In genomic region chr19:3721131-3721899, GRCh38 we compare ENCODE assay signal across 8 cellular contexts. TPM values are rescaled to one million over a fixed set of nuclear protein-coding genes. Genes with fewer than 3 reads are reported as not detected.
DNase-seq lines count a peak whose midpoint lies in the region; ATAC-seq, FAIRE-seq and TF ChIP-seq lines count a peak whose summit lies in the region.

No MANE protein-coding gene starts in this region.

- H3K27ac Mint-ChIP-seq in endothelial cell (ENCODE audit: unreplicated experiment) (no peak overlapping the region), mesothelial cell of epicardium (no peak overlapping the region)

- peaks cover 3% of the 10 kb centered on the region for H3K27me3 Mint-ChIP-seq in endothelial cell (ENCODE audit: unreplicated experiment)
- peaks cover 24% of the 10 kb centered on the region for H3K27me3 Mint-ChIP-seq in mesothelial cell of epicardium (ENCODE audit: low read depth)

- DNase-seq in HTR-8/SVneo (ENCODE audit: insufficient read length, low spot score), result peak; percentile 75
- peak; percentile 90 to 93 for DNase-seq in NOMO-1 (lab: John Stamatoyannopoulos, UW; ENCODE audit: unreplicated experiment in 2 of 2)
- DNase-seq in activated CD8-positive, alpha-beta memory T cell treated with anti-CD3 and anti-CD28 coated beads, Interleukin-2, amount 50 U/mL, for 48 hours, result peak; percentile 90
- peak; percentile 97 for DNase-seq in endothelial cell (ENCODE audit: low spot score)
- peak; percentile 76 to 91 for DNase-seq in mesothelial cell of epicardium (ENCODE audit: low spot score in 2 of 2, unreplicated experiment in 2 of 2)
- DNase-seq in stimulated activated CD8-positive, alpha-beta memory T cell treated with anti-CD3 and anti-CD28 coated beads, Interleukin-4, amount 100 ng/mL, for 1 hour (ENCODE audit: low read depth in 2 of 2, low spot score in 1 of 2), result peak; percentile 50 to 71

- H3K9me3 Mint-ChIP-seq in endothelial cell (ENCODE audit: unreplicated experiment) (no peaks in the 10 kb centered on the region), mesothelial cell of epicardium (no peaks in the 10 kb centered on the region)

- no peak for ATAC-seq in GM21723 (IDR thresholded peaks at IDR 0.05; ENCODE audit: unreplicated experiment)

- H3K36me3 Mint-ChIP-seq in endothelial cell (ENCODE audit: low read depth, unreplicated experiment) (no peaks in the 10 kb centered on the region), mesothelial cell of epicardium (no peaks in the 10 kb centered on the region)

- TF ChIP-seq CTCF in C4-2B (conservative IDR thresholded peaks at IDR 0.05) (no peak), endothelial cell (IDR thresholded peaks at IDR 0.05; ENCODE audit: unreplicated experiment) (no peak), mesothelial cell of epicardium (IDR thresholded peaks at IDR 0.05; ENCODE audit: unreplicated experiment) (no peak)

- H3K4me3 Mint-ChIP-seq in endothelial cell (ENCODE audit: unreplicated experiment) (no peak overlapping the region), mesothelial cell of epicardium (peak overlapping the region; percentile 69)

- no peak for FAIRE-seq in HTR-8/SVneo (lab: Jason Lieb, UNC)

- peak overlapping the region; percentile 35; the same call in 1 of the 2 replicates for H3K27ac ChIP-seq in C4-2B

- H3K4me1 Mint-ChIP-seq in endothelial cell (ENCODE audit: unreplicated experiment), result peaks cover 2% of the 10 kb centered on the region
- H3K4me1 Mint-ChIP-seq in mesothelial cell of epicardium, result peaks cover 9% of the 10 kb centered on the region

RNA-seq across cellular contexts. Expression of gene TJP3, which starts 13.1 kb away (rescaled TPM):
- 3.1 TPM for total RNA-seq in endothelial cell (ENCODE audit: unreplicated experiment)
- 20.0 to 21.7 TPM (median 20.1 TPM) in 3 replicates for total RNA-seq in mesothelial cell of epicardium

RNA-seq across cellular contexts. Expression of gene PIP5K1C, which starts 21.0 kb away (rescaled TPM):
- total RNA-seq in endothelial cell (ENCODE audit: unreplicated experiment), result 65.8 TPM
- 43.9 to 47.1 TPM (median 45.7 TPM) in 3 replicates for total RNA-seq in mesothelial cell of epicardium

RNA-seq across cellular contexts. Expression of gene APBA3, which starts 40.2 kb away (rescaled TPM):
- total RNA-seq in endothelial cell (ENCODE audit: unreplicated experiment), result 23.8 TPM
- 22.1 to 25.2 TPM (median 23.5 TPM) in 3 replicates for total RNA-seq in mesothelial cell of epicardium

RNA-seq across cellular contexts. Expression of gene MRPL54, which starts 41.2 kb away (rescaled TPM):
- total RNA-seq in endothelial cell (ENCODE audit: unreplicated experiment) (26.7 TPM), mesothelial cell of epicardium (26.8 to 30.2 TPM (median 27.6 TPM) in 3 replicates)

RNA-seq across cellular contexts. Expression of gene RAX2, which starts 50.7 kb away (rescaled TPM):
- total RNA-seq in endothelial cell (ENCODE audit: unreplicated experiment) (not detected), mesothelial cell of epicardium (not detected in 3 replicates)
